Comparison of ENCODE assay signal across 9 cellular contexts in the genomic region with DNA sequence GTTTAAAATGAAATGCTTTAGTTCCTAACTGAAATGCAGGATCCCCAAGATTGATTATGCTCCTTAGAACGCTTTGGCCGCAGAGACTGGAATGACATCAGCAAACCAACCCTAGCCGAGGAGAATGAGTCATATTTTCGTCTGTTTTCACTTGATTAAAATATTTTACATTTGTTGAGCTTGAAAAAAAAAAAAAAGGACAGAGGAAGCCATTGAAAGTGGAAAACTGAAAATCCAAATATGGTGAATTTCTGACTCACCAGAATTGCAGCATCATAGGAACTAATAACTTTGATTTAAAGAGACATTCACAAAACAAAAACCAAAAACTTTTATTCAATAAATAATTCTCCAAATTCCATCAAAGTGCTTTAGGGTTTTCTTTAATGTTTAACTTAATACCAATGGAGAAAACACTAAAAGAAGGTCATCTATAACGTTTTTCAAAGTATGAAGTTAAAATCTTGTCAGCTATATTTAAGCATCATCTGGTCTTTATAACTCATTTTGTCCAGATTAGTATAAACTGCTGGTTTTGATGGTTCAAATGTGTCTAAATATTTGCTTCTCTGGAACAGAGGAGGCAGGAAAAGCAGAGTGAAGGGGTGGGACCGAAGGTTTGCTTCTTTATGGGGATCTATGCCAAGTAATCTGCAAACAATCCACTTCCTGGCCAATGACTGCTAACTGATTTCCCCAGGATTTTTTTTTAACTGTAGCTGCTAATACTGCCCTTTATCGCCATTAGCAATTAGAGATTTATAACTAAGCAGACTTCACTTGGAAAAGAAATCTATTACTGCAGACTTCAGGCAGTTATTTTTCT. TPM values are rescaled to one million over a fixed set of nuclear protein-coding genes. Genes with fewer than 3 reads are reported as not detected.
DNase-seq lines count a peak whose midpoint lies in the region; ATAC-seq and TF ChIP-seq lines count a peak whose summit lies in the region.
"Had no signal": no experiment of that assay in that cellular context is flagged by ENCODE, and none has a peak within 500 bp of the region (broad histone marks: within the 10 kb centered on the region; RNA-seq: fewer than 3 reads in every experiment).

No MANE protein-coding gene starts in this region.

- no peak for TF ChIP-seq POLR2A in stomach (IDR thresholded peaks at IDR 0.05)

- intact Hi-C loops in stomach (cut with DNase I; ENCODE audit: low total_unique reads), result no loop called here

- ATAC-seq in HG02678 (IDR thresholded peaks at IDR 0.05; ENCODE audit: unreplicated experiment), result no peak

- H3K4me1 ChIP-seq in right atrium auricular region (peaks cover 0 to 4% of the 10 kb centered on the region in 2 donors), stomach (peaks cover 0 to 19% (median 8%) of the 10 kb centered on the region in 4 donors)

- no peak for TF ChIP-seq CTCF in WI38 (IDR thresholded peaks at IDR 0.05; ENCODE audit: low read depth, low read length)
- no peak for TF ChIP-seq CTCF in right atrium auricular region (IDR thresholded peaks at IDR 0.05)
- TF ChIP-seq CTCF in stomach (IDR thresholded peaks at IDR 0.05), result no peak

- H3K4me3 ChIP-seq in WI38 (ENCODE audit: low read depth, low read length), result peak overlapping the region; percentile 41
- H3K4me3 ChIP-seq in right atrium auricular region, result peak overlapping the region in 1 of 2 donors; percentile 18
- peak overlapping the region in 3 of 4 donors; percentile 13 for H3K4me3 ChIP-seq in stomach

- H3K9me3 ChIP-seq in right atrium auricular region (no peaks in the 10 kb centered on the region), stomach (no peaks in the 10 kb centered on the region)

- peak; percentile 7 for DNase-seq in NCI-H82 (lab: John Stamatoyannopoulos, UW)
- no peak for DNase-seq in NCI-H82 treated with DMSO at 0.1 percent for 48 hours (lab: John Stamatoyannopoulos, UW; ENCODE audit: unreplicated experiment)
- no peak for DNase-seq in right atrium auricular region (ENCODE audit: low spot score)
- no peak for DNase-seq in stomach
- no peak for DNase-seq in activated naive CD4-positive, alpha-beta T cell (lab: John Stamatoyannopoulos, UW)
- DNase-seq in OCI-M2 (lab: John Stamatoyannopoulos, UW; ENCODE audit: unreplicated experiment), result no peak

- H3K36me3 ChIP-seq in right atrium auricular region (no peaks in the 10 kb centered on the region), stomach (no peaks in the 10 kb centered on the region)

- H3K27me3 ChIP-seq in right atrium auricular region, result no peaks in the 10 kb centered on the region
- no peaks in the 10 kb centered on the region for H3K27me3 ChIP-seq in stomach

- H3K27ac ChIP-seq in right atrium auricular region (peak overlapping the region; percentile 55 to 78), stomach (peak overlapping the region in 4 of 5 donors; percentile 48 to 83 (median 76))
- H3K27ac ChIP-seq: C4-2B had no signal

- 23 to 29% (median 27%) methylated on average over 7 of the region's 7 CpGs for WGBS in stomach, 5 donors

- no peak for TF ChIP-seq EP300 in stomach (IDR thresholded peaks at IDR 0.05)

RNA-seq across cellular contexts. Expression of a gene that starts 30.9 kb away (rescaled TPM):
- total RNA-seq in right atrium auricular region, result 10 to 100 TPM; 15.8 to 24.8 TPM
- total RNA-seq in stomach, result 100 to 1,000 TPM in 1 of 5 donors, 10 to 100 TPM in 4; 44.2 to 468 (median 58.2) TPM
- polyA plus RNA-seq in stomach, result 10 to 100 TPM; 11.9 to 13.9 (median 13.1) TPM
